8 cellular contexts compared by ENCODE assay signal in the genomic region with DNA sequence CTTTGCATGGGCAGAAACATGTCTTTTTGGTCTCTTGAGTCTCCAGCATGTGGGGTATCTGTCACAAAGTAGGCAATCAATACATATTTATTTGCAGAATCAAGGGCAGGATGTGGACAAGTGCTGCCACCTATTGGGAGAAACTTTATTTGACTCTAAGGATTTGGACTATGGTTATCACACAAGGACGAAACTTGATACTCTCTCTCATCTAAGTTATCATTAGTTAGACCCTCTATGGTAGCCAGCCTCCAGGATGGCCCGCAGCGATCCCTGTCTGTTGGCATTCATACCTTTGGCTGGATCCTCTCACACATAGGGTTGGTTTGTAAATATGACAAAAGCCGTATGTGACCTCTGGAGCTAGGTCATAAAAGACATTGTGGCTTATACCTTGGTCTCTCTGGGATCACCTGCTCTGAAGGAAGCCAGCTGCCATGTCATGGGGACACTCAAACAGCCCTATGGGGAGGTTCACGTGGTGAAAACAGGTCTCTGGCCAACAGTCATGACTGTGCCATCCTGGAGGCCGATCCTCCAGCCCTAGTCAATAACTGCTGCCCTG. TPM values are rescaled to one million over a fixed set of nuclear protein-coding genes. Genes with fewer than 3 reads are reported as not detected.
DNase-seq lines count a peak whose midpoint lies in the region; ATAC-seq and TF ChIP-seq lines count a peak whose summit lies in the region.

No MANE protein-coding gene starts in this region.

- DNase-seq in CD8-positive, alpha-beta memory T cell = peak in 4 of 5 donors; percentile 15 to 64 (median 50)
- DNase-seq in HFF-Myc (ENCODE audit: extremely low read depth, low read depth) (peak; percentile 54), NCI-H82 treated with DMSO at 0.1 percent for 48 hours (lab: John Stamatoyannopoulos, UW; ENCODE audit: unreplicated experiment) (peak; percentile 36), fibroblast of mammary gland (ENCODE audit: low read depth) (peak; percentile 76), vagina (ENCODE audit: extremely low spot score in 2 of 2) (no peak)
- peak; percentile 61 for DNase-seq in activated T-cell treated with anti-CD3 and anti-CD28 coated beads, Interleukin-2, amount 50 U/mL, for 24 hours
- DNase-seq in natural killer cell treated with Interleukin-12 subunit alpha and Interleukin-12 subunit beta and Interleukin-15 and Interleukin-18, amount 100 ng/mL, for 72 hours (ENCODE audit: low spot score) = no peak

- peaks cover 23% of the 10 kb centered on the region for H3K4me1 ChIP-seq in CD8-positive, alpha-beta memory T cell (ENCODE audit: insufficient read depth, low read length)
- H3K4me1 ChIP-seq in vagina = peaks cover 36% of the 10 kb centered on the region

- intact Hi-C loops in vagina (cut with DNase I) = no loop called here

- CTCF ChIA-PET in CD8-positive, alpha-beta memory T cell (lab: Charles Lee) = interaction anchor here (1.0 to 2.5 kb wide), 3 partner anchors 62 to 495 kb away, joined by 3 to 12 read pairs (median 3); a partner anchor contains a TSS

- H3K36me3 ChIP-seq in CD8-positive, alpha-beta memory T cell (ENCODE audit: insufficient read depth, low read length) = no peaks in the 10 kb centered on the region
- H3K36me3 ChIP-seq in vagina = no peaks in the 10 kb centered on the region

- H3K27ac ChIP-seq in CD8-positive, alpha-beta memory T cell (ENCODE audit: low read depth, low read length) = no peak overlapping the region
- peak overlapping the region; percentile 100 for H3K27ac ChIP-seq in vagina

- no peaks in the 10 kb centered on the region for H3K9me3 ChIP-seq in CD8-positive, alpha-beta memory T cell (ENCODE audit: low read length)
- no peaks in the 10 kb centered on the region for H3K9me3 ChIP-seq in vagina

- POLR2A ChIA-PET in CD8-positive, alpha-beta memory T cell (lab: Charles Lee) = interaction anchor here (2.6 kb wide), 1 partner anchor 62 kb away, joined by 17 read pairs; a partner anchor contains a TSS

- no peaks in the 10 kb centered on the region for H3K27me3 ChIP-seq in CD8-positive, alpha-beta memory T cell (ENCODE audit: insufficient read depth, low read length, poor library complexity, severe bottlenecking)
- H3K27me3 ChIP-seq in vagina = no peaks in the 10 kb centered on the region

- peaks cover 11 to 24% (median 18%) of the 10 kb centered on the region in 3 donors for H3K4me1 Mint-ChIP-seq in CD8-positive, alpha-beta memory T cell
- H3K4me1 Mint-ChIP-seq in activated T-cell treated with anti-CD3 and anti-CD28 coated beads, Interleukin-2, amount 50 U/mL, for 24 hours (ENCODE audit: low read depth) = peaks cover 19% of the 10 kb centered on the region
- H3K4me1 Mint-ChIP-seq in natural killer cell treated with Interleukin-12 subunit alpha and Interleukin-12 subunit beta and Interleukin-15 and Interleukin-18, amount 100 ng/mL, for 72 hours (ENCODE audit: low read depth in 2 of 2) = peaks cover 13 to 14% of the 10 kb centered on the region in 2 donors

- TF ChIP-seq CTCF in HFF-Myc (IDR thresholded peaks at IDR 0.05; ENCODE audit: low read depth, low read length, missing control alignments) (peak; percentile 60), fibroblast of mammary gland (conservative IDR thresholded peaks at IDR 0.05; ENCODE audit: control insufficient read depth, insufficient read depth, low read depth, low read length) (peak; percentile 68), vagina (IDR thresholded peaks at IDR 0.05) (peak in 1 of 3 experiments; percentile 27)

- TF ChIP-seq POLR2A in vagina (IDR thresholded peaks at IDR 0.05) = no peak

- peak in 1 of 2 donors; percentile 14 for ATAC-seq in natural killer cell treated with Interleukin-12 subunit alpha and Interleukin-12 subunit beta and Interleukin-15 and Interleukin-18, amount 100 ng/mL, for 72 hours
- ATAC-seq in HG02981 (IDR thresholded peaks at IDR 0.05; ENCODE audit: unreplicated experiment) = no peak

- peak overlapping the region; percentile 92 to 99 (median 96) for H3K27ac Mint-ChIP-seq in CD8-positive, alpha-beta memory T cell
- peak overlapping the region; percentile 97 for H3K27ac Mint-ChIP-seq in activated T-cell treated with anti-CD3 and anti-CD28 coated beads, Interleukin-2, amount 50 U/mL, for 24 hours
- H3K27ac Mint-ChIP-seq in natural killer cell treated with Interleukin-12 subunit alpha and Interleukin-12 subunit beta and Interleukin-15 and Interleukin-18, amount 100 ng/mL, for 72 hours = peak overlapping the region in 1 of 2 donors; percentile 81

- H3K4me3 Mint-ChIP-seq in CD8-positive, alpha-beta memory T cell = peak overlapping the region; percentile 93 to 97 (median 96)
- peak overlapping the region; percentile 86 for H3K4me3 Mint-ChIP-seq in activated T-cell treated with anti-CD3 and anti-CD28 coated beads, Interleukin-2, amount 50 U/mL, for 24 hours
- H3K4me3 Mint-ChIP-seq in natural killer cell treated with Interleukin-12 subunit alpha and Interleukin-12 subunit beta and Interleukin-15 and Interleukin-18, amount 100 ng/mL, for 72 hours = peak overlapping the region; percentile 97

- peak overlapping the region; percentile 93 for H3K4me3 ChIP-seq in CD8-positive, alpha-beta memory T cell (ENCODE audit: low read length)
- H3K4me3 ChIP-seq in HFF-Myc (replicated peaks; ENCODE audit: low read depth, low read length) = peak overlapping the region; percentile 80
- peak overlapping the region; percentile 60 for H3K4me3 ChIP-seq in fibroblast of mammary gland (ENCODE audit: control insufficient read depth, low read depth, low read length)
- no peak overlapping the region for H3K4me3 ChIP-seq in vagina

- no peaks in the 10 kb centered on the region for H3K9me3 Mint-ChIP-seq in CD8-positive, alpha-beta memory T cell
- no peaks in the 10 kb centered on the region for H3K9me3 Mint-ChIP-seq in activated T-cell treated with anti-CD3 and anti-CD28 coated beads, Interleukin-2, amount 50 U/mL, for 24 hours
- H3K9me3 Mint-ChIP-seq in natural killer cell treated with Interleukin-12 subunit alpha and Interleukin-12 subunit beta and Interleukin-15 and Interleukin-18, amount 100 ng/mL, for 72 hours = no peaks in the 10 kb centered on the region

- peaks cover 3 to 8% of the 10 kb centered on the region in 2 donors for H3K27me3 Mint-ChIP-seq in CD8-positive, alpha-beta memory T cell
- no peaks in the 10 kb centered on the region for H3K27me3 Mint-ChIP-seq in activated T-cell treated with anti-CD3 and anti-CD28 coated beads, Interleukin-2, amount 50 U/mL, for 24 hours
- peaks cover 5 to 10% of the 10 kb centered on the region in 2 donors for H3K27me3 Mint-ChIP-seq in natural killer cell treated with Interleukin-12 subunit alpha and Interleukin-12 subunit beta and Interleukin-15 and Interleukin-18, amount 100 ng/mL, for 72 hours

- peaks cover 0 to 9% (median 0%) of the 10 kb centered on the region in 3 donors for H3K36me3 Mint-ChIP-seq in CD8-positive, alpha-beta memory T cell
- H3K36me3 Mint-ChIP-seq in activated T-cell treated with anti-CD3 and anti-CD28 coated beads, Interleukin-2, amount 50 U/mL, for 24 hours (ENCODE audit: low read depth) = peaks cover 11% of the 10 kb centered on the region
- H3K36me3 Mint-ChIP-seq in natural killer cell treated with Interleukin-12 subunit alpha and Interleukin-12 subunit beta and Interleukin-15 and Interleukin-18, amount 100 ng/mL, for 72 hours = no peaks in the 10 kb centered on the region

RNA-seq across cellular contexts. Expression of a gene that starts 1.1 kb away (rescaled TPM):
- total RNA-seq in CD8-positive, alpha-beta memory T cell = 10 to 100 TPM; 79.7 to 81.0 TPM
- 166 TPM for polyA plus RNA-seq in CD8-positive, alpha-beta memory T cell
- 10 to 100 TPM; 79.5 to 91.7 TPM for total RNA-seq in natural killer cell treated with Interleukin-12 subunit alpha and Interleukin-12 subunit beta and Interleukin-15 and Interleukin-18, amount 100 ng/mL, for 72 hours
- total RNA-seq in vagina = 70.2 TPM

RNA-seq across cellular contexts. Expression of a gene that starts 9.2 kb away (rescaled TPM):
- total RNA-seq in CD8-positive, alpha-beta memory T cell = not detected
- polyA plus RNA-seq in CD8-positive, alpha-beta memory T cell = not detected
- total RNA-seq in natural killer cell treated with Interleukin-12 subunit alpha and Interleukin-12 subunit beta and Interleukin-15 and Interleukin-18, amount 100 ng/mL, for 72 hours = not detected
- not detected for total RNA-seq in vagina

Comparison
In these comparisons a context has a peak if more than half of its experiments do, and no peak if none do; other contexts are left out.
1. DNase-seq: peak in CD8-positive, alpha-beta memory T cell (4 of 5), HFF-Myc (single experiment), NCI-H82 treated with DMSO at 0.1 percent for 48 hours (single experiment), activated T-cell treated with anti-CD3 and anti-CD28 coated beads, Interleukin-2, amount 50 U/mL, for 24 hours (single experiment) and fibroblast of mammary gland (single experiment); none in natural killer cell treated with Interleukin-12 subunit alpha and Interleukin-12 subunit beta and Interleukin-15 and Interleukin-18, amount 100 ng/mL, for 72 hours (single experiment) and vagina (0 of 2).
2. H3K4me3 ChIP-seq: peak in CD8-positive, alpha-beta memory T cell (single experiment), HFF-Myc (single experiment) and fibroblast of mammary gland (single experiment); none in vagina (0 of 2).
3. Peak in every context shown above with its lines, with median percentiles within 50 percentile points of each other: H3K4me3 Mint-ChIP-seq.